Comparison of ENCODE assay signal across 1 cellular context in genomic region chr11:46397526-46397925, GRCh38.
TF ChIP-seq lines count a peak whose summit lies in the region.

No MANE protein-coding gene starts in this region.

TF ChIP-seq in WTC11, 78 proteins besides CTCF, POLR2A, EP300 and RAD21 (continued from another document):
- TF ChIP-seq ZNF281 (CRISPR knock-in tag; IDR thresholded peaks at IDR 0.05) (no peak), ZNF423 (CRISPR knock-in tag; IDR thresholded peaks at IDR 0.05) (no peak), GRHL2 (CRISPR knock-in tag; IDR thresholded peaks at IDR 0.05; ENCODE audit: insufficient replicate concordance, severe bottlenecking) (no peak), CDX4 (CRISPR knock-in tag; IDR thresholded peaks at IDR 0.05; ENCODE audit: borderline replicate concordance) (no peak), ERG (CRISPR knock-in tag; IDR thresholded peaks at IDR 0.05) (no peak), TEAD1 (CRISPR knock-in tag; IDR thresholded peaks at IDR 0.05) (no peak), CREB1 (CRISPR knock-in tag; IDR thresholded peaks at IDR 0.05) (no peak), MLX (CRISPR knock-in tag; IDR thresholded peaks at IDR 0.05) (no peak), SMAD3 (CRISPR knock-in tag; IDR thresholded peaks at IDR 0.05; ENCODE audit: borderline replicate concordance) (no peak), ZNF317 (CRISPR knock-in tag; IDR thresholded peaks at IDR 0.05; ENCODE audit: borderline replicate concordance, low read depth) (no peak), E2F4 (CRISPR knock-in tag; IDR thresholded peaks at IDR 0.05; ENCODE audit: borderline replicate concordance, low read depth) (no peak), ZNF138 (CRISPR knock-in tag; conservative IDR thresholded peaks at IDR 0.05) (no peak)
- TF ChIP-seq, protein P1, sequence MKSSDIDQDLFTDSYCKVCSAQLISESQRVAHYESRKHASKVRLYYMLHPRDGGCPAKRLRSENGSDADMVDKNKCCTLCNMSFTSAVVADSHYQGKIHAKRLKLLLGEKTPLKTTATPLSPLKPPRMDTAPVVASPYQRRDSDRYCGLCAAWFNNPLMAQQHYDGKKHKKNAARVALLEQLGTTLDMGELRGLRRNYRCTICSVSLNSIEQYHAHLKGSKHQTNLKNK (CRISPR knock-in tag; IDR thresholded peaks at IDR 0.05): no peak
- TF ChIP-seq, protein P2, sequence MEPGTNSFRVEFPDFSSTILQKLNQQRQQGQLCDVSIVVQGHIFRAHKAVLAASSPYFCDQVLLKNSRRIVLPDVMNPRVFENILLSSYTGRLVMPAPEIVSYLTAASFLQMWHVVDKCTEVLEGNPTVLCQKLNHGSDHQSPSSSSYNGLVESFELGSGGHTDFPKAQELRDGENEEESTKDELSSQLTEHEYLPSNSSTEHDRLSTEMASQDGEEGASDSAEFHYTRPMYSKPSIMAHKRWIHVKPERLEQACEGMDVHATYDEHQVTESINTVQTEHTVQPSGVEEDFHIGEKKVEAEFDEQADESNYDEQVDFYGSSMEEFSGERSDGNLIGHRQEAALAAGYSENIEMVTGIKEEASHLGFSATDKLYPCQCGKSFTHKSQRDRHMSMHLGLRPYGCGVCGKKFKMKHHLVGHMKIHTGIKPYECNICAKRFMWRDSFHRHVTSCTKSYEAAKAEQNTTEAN (CRISPR knock-in tag; IDR thresholded peaks at IDR 0.05): no peak
- TF ChIP-seq, protein P3, sequence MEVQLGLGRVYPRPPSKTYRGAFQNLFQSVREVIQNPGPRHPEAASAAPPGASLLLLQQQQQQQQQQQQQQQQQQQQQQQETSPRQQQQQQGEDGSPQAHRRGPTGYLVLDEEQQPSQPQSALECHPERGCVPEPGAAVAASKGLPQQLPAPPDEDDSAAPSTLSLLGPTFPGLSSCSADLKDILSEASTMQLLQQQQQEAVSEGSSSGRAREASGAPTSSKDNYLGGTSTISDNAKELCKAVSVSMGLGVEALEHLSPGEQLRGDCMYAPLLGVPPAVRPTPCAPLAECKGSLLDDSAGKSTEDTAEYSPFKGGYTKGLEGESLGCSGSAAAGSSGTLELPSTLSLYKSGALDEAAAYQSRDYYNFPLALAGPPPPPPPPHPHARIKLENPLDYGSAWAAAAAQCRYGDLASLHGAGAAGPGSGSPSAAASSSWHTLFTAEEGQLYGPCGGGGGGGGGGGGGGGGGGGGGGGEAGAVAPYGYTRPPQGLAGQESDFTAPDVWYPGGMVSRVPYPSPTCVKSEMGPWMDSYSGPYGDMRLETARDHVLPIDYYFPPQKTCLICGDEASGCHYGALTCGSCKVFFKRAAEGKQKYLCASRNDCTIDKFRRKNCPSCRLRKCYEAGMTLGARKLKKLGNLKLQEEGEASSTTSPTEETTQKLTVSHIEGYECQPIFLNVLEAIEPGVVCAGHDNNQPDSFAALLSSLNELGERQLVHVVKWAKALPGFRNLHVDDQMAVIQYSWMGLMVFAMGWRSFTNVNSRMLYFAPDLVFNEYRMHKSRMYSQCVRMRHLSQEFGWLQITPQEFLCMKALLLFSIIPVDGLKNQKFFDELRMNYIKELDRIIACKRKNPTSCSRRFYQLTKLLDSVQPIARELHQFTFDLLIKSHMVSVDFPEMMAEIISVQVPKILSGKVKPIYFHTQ (CRISPR knock-in tag; IDR thresholded peaks at IDR 0.05): no peak
TF ChIP-seq in WTC11: peak in this region for 0.
